Comparison of ENCODE assay signal across 19 cellular contexts in the genomic region with DNA sequence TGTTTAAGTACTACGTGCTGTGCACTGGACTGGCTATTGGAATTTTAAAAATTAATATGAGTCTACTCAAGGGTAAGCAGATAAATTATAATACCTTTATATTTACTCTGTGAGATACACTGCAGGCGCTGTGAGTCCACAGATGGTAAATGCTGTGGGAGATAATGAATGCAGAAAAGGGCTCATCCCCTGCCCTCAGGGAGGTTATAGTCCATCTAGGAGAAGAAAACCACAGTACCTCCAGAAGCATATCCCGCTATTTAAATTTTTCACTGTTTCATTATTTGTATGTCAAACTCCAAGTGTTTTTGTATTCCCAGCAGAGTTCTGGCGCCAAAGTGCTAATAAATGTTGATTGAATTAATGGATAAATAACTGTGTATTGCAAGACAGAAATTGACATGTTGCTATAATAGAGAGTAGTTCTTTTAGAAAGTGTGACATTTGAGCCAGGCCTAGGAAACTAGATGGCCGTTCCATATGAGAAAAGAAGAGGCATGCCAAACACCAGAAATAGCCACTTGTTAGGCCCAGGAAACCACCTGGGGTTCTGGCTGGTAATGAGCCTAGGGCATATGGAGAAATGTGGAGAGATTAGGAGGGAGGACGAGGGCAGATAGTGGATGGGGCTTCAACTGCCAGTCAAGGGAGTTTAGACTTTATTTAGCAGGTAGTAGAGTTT.
"Had no signal": no experiment of that assay in that cellular context is flagged by ENCODE, and none has a peak within 500 bp of the region (broad histone marks: within the 10 kb centered on the region; RNA-seq: fewer than 3 reads in every experiment).

No MANE protein-coding gene starts in this region.

- H3K27me3 Mint-ChIP-seq: naive thymus-derived CD8-positive, alpha-beta T cell; stimulated activated naive B cell treated with anti-CD40 and anti-IgM and Interleukin-4, amounts not matched to agents 10 μg/mL and 1 μg/mL and 100 μg/mL, for 72 hours; stimulated activated naive CD8-positive, alpha-beta T cell treated with anti-CD3 and anti-CD28 coated beads, Interleukin-15, amount 100 ng/mL, for 72 hours had no signal

- H3K4me3 ChIP-seq: coronary artery, dorsolateral prefrontal cortex, heart right ventricle, right atrium auricular region, sigmoid colon, skin epidermis, testis, tibial nerve had no signal

- ATAC-seq: naive thymus-derived CD8-positive, alpha-beta T cell; stimulated activated naive B cell treated with anti-CD40 and anti-IgM and Interleukin-4, amounts not matched to agents 10 μg/mL and 1 μg/mL and 100 μg/mL, for 72 hours; stimulated activated naive CD8-positive, alpha-beta T cell treated with anti-CD3 and anti-CD28 coated beads, Interleukin-15, amount 100 ng/mL, for 72 hours had no signal

- H3K36me3 ChIP-seq: heart right ventricle, neutrophil, right atrium auricular region, sigmoid colon had no signal

- H3K27me3 ChIP-seq: dorsolateral prefrontal cortex, heart right ventricle, neutrophil, right atrium auricular region, sigmoid colon, testis, tibial nerve had no signal

- DNase-seq: dorsolateral prefrontal cortex; effector CD8-positive, alpha-beta T cell; foreskin melanocyte; heart right ventricle; hypothalamus; kidney glomerular epithelial cell; naive thymus-derived CD8-positive, alpha-beta T cell; posterior cingulate gyrus; sigmoid colon; stimulated activated CD4-positive, alpha-beta T cell treated with anti-CD3 and anti-CD28 coated beads, Interleukin-2, amount 100 ng/mL, for 24 hours; stimulated activated CD4-positive, alpha-beta T cell treated with anti-CD3 and anti-CD28 coated beads, Interleukin-4, amount 100 ng/mL, for 4 hours; stimulated activated naive B cell treated with anti-CD40 and anti-IgM and Interleukin-4, amounts not matched to agents 10 μg/mL and 1 μg/mL and 100 μg/mL, for 72 hours; stimulated activated naive CD8-positive, alpha-beta T cell treated with anti-CD3 and anti-CD28 coated beads, Interleukin-15, amount 100 ng/mL, for 72 hours; testis had no signal

- H3K27ac ChIP-seq: coronary artery, heart right ventricle, right atrium auricular region, sigmoid colon, skin epidermis, testis, tibial nerve had no signal

- H3K9me3 ChIP-seq: right atrium auricular region, testis had no signal

- H3K27ac Mint-ChIP-seq: stimulated activated naive CD8-positive, alpha-beta T cell treated with anti-CD3 and anti-CD28 coated beads, Interleukin-15, amount 100 ng/mL, for 72 hours had no signal

- H3K4me3 Mint-ChIP-seq: naive thymus-derived CD8-positive, alpha-beta T cell; stimulated activated naive B cell treated with anti-CD40 and anti-IgM and Interleukin-4, amounts not matched to agents 10 μg/mL and 1 μg/mL and 100 μg/mL, for 72 hours; stimulated activated naive CD8-positive, alpha-beta T cell treated with anti-CD3 and anti-CD28 coated beads, Interleukin-15, amount 100 ng/mL, for 72 hours had no signal
